Comparison of ENCODE assay signal across 8 cellular contexts in genomic region chr10:12042797-12043651, GRCh38. TPM values are rescaled to one million over a fixed set of nuclear protein-coding genes. Genes with fewer than 3 reads are reported as not detected.
DNase-seq lines count a peak whose midpoint lies in the region; ATAC-seq and TF ChIP-seq lines count a peak whose summit lies in the region.

A gene with protein sequence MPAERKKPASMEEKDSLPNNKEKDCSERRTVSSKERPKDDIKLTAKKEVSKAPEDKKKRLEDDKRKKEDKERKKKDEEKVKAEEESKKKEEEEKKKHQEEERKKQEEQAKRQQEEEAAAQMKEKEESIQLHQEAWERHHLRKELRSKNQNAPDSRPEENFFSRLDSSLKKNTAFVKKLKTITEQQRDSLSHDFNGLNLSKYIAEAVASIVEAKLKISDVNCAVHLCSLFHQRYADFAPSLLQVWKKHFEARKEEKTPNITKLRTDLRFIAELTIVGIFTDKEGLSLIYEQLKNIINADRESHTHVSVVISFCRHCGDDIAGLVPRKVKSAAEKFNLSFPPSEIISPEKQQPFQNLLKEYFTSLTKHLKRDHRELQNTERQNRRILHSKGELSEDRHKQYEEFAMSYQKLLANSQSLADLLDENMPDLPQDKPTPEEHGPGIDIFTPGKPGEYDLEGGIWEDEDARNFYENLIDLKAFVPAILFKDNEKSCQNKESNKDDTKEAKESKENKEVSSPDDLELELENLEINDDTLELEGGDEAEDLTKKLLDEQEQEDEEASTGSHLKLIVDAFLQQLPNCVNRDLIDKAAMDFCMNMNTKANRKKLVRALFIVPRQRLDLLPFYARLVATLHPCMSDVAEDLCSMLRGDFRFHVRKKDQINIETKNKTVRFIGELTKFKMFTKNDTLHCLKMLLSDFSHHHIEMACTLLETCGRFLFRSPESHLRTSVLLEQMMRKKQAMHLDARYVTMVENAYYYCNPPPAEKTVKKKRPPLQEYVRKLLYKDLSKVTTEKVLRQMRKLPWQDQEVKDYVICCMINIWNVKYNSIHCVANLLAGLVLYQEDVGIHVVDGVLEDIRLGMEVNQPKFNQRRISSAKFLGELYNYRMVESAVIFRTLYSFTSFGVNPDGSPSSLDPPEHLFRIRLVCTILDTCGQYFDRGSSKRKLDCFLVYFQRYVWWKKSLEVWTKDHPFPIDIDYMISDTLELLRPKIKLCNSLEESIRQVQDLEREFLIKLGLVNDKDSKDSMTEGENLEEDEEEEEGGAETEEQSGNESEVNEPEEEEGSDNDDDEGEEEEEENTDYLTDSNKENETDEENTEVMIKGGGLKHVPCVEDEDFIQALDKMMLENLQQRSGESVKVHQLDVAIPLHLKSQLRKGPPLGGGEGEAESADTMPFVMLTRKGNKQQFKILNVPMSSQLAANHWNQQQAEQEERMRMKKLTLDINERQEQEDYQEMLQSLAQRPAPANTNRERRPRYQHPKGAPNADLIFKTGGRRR (minus strand): TSS chr10:12042809. CDS start chr10:12035423, 7,386 bp downstream.

- peak within 1 kb of the TSS; percentile 88 for H2AFZ ChIP-seq in KMS-11 (ENCODE audit: low read depth)

- H3K4me1 Mint-ChIP-seq in activated T-cell treated with anti-CD3 and anti-CD28 coated beads, Interleukin-2, amount 50 U/mL, for 24 hours (ENCODE audit: low read depth) = peaks cover 38% of the 10 kb centered on the region

- H3K27ac ChIP-seq in KMS-11 (peak within 1 kb of the TSS; percentile 100), Panc1 (ENCODE audit: low read length) (peak within 1 kb of the TSS; percentile 88)

- POLR2A ChIA-PET in Panc1 (lab: Charles Lee) = interaction anchor here (0.6 kb wide), 2 partner anchors 55 to 84 kb away, joined by 3 to 7 read pairs; no protein-coding TSS in a partner anchor

- peaks cover 45% of the 10 kb centered on the region for H3K79me2 ChIP-seq in KMS-11 (ENCODE audit: insufficient read depth, low read depth)

- peaks cover 47% of the 10 kb centered on the region for H3K4me1 ChIP-seq in KMS-11 (ENCODE audit: low read depth, poor library complexity, severe bottlenecking)
- peaks cover 11% of the 10 kb centered on the region for H3K4me1 ChIP-seq in Panc1 (ENCODE audit: control insufficient read depth, insufficient read depth, low read length)

- H3K36me3 ChIP-seq in KMS-11 (ENCODE audit: insufficient read depth) (no peaks in the 10 kb centered on the region), Panc1 (ENCODE audit: control insufficient read depth, insufficient read depth, low read length) (peaks cover 10% of the 10 kb centered on the region)

- H3K36me3 Mint-ChIP-seq in activated T-cell treated with anti-CD3 and anti-CD28 coated beads, Interleukin-2, amount 50 U/mL, for 24 hours (ENCODE audit: low read depth) = peaks cover 42% of the 10 kb centered on the region

- H3K9me3 ChIP-seq in Panc1 (ENCODE audit: control insufficient read depth, insufficient read depth, low read depth, low read length) = no peaks in the 10 kb centered on the region

- peak; percentile 8 for TF ChIP-seq POLR2A in erythroblast (IDR thresholded peaks at IDR 0.05; ENCODE audit: low read length)

- intact Hi-C loops in Panc1 (cut with micrococcal nuclease; ENCODE audit: unreplicated experiment) = no loop called here

- peak within 1 kb of the TSS; percentile 95 for H3K4me2 ChIP-seq in KMS-11

- ATAC-seq in GM21737 (IDR thresholded peaks at IDR 0.05; ENCODE audit: unreplicated experiment) (peak; percentile 51), Panc1 (peak; percentile 95)

- in situ Hi-C loops in Panc1 (cut with HindIII; ENCODE audit: low pct_unique_long_range_greater_than_20kb, low sequenced_read_pairs) = no loop called here

- H3K27me3 Mint-ChIP-seq in activated T-cell treated with anti-CD3 and anti-CD28 coated beads, Interleukin-2, amount 50 U/mL, for 24 hours = no peaks in the 10 kb centered on the region

- peak within 1 kb of the TSS; percentile 99 for H3K9ac ChIP-seq in KMS-11

- H4K20me1 ChIP-seq in KMS-11 (ENCODE audit: insufficient read depth) = 0 out of 2 replicates have a peak, but pooled peaks cover 4% of the 10 kb centered on the region

- peak within 1 kb of the TSS; percentile 99 for H3K4me3 Mint-ChIP-seq in activated T-cell treated with anti-CD3 and anti-CD28 coated beads, Interleukin-2, amount 50 U/mL, for 24 hours

- H3K27me3 ChIP-seq in KMS-11 (ENCODE audit: insufficient read depth, low read depth) (no peaks in the 10 kb centered on the region), Panc1 (ENCODE audit: control insufficient read depth, insufficient read depth, low read length) (no peaks in the 10 kb centered on the region)

- H3K4me3 ChIP-seq in KMS-11 (IDR thresholded peaks at IDR 0.05; ENCODE audit: insufficient read depth, low read depth, low read length) (no peak within 1 kb of the TSS), Panc1 (ENCODE audit: low read depth in 2 of 2, low read length in 2 of 2) (peak within 1 kb of the TSS; percentile 69 to 91)

- peak within 1 kb of the TSS; percentile 100 for H3K27ac Mint-ChIP-seq in activated T-cell treated with anti-CD3 and anti-CD28 coated beads, Interleukin-2, amount 50 U/mL, for 24 hours

- DNase-seq in DMS153 treated with DMSO at 0.1 percent for 48 hours (lab: John Stamatoyannopoulos, UW; ENCODE audit: unreplicated experiment) = peak; percentile 81
- peak; percentile 89 for DNase-seq in Panc1 (ENCODE audit: low read depth, low spot score)
- DNase-seq in activated T-cell treated with anti-CD3 and anti-CD28 coated beads, Interleukin-2, amount 50 U/mL, for 24 hours = peak; percentile 96
- DNase-seq in erythroblast (lab: John Stamatoyannopoulos, UW) = peak; percentile 99
- peak; percentile 99 for DNase-seq in mucosa of gallbladder (ENCODE audit: low spot score)
- DNase-seq in stimulated activated CD8-positive, alpha-beta memory T cell treated with anti-CD3 and anti-CD28 coated beads, Interleukin-4, amount 100 ng/mL, for 24 hours (ENCODE audit: low read depth) = peak; percentile 96

- no TSS peak for BruUV-seq in Panc1 (replicated peaks; lab: Mats Ljungman, UMichigan)

- no peaks in the 10 kb centered on the region for H3K9me3 Mint-ChIP-seq in activated T-cell treated with anti-CD3 and anti-CD28 coated beads, Interleukin-2, amount 50 U/mL, for 24 hours

- TF ChIP-seq CTCF in KMS-11 (conservative IDR thresholded peaks at IDR 0.05; ENCODE audit: low read depth, low read length) (no peak), Panc1 (IDR thresholded peaks at IDR 0.05) (no peak)

- CTCF ChIA-PET in Panc1 (lab: Charles Lee) = no interaction called here

RNA-seq across cellular contexts. Expression of the gene that starts here (rescaled TPM):
- total RNA-seq in Panc1 (2021; ENCODE audit: unreplicated experiment) = 19.1 TPM
- 9.7 TPM for polyA plus RNA-seq in Panc1 (2012; ENCODE audit: insufficient read length)
- 15.8 TPM for total RNA-seq in mucosa of gallbladder
